Comparison of ENCODE assay signal across 13 cellular contexts in genomic region chr13:40644838-40645620, GRCh38. TPM values are rescaled to one million over a fixed set of nuclear protein-coding genes. Genes with fewer than 3 reads are reported as not detected.
DNase-seq lines count a peak whose midpoint lies in the region; ATAC-seq and TF ChIP-seq lines count a peak whose summit lies in the region.
"Had no signal": no experiment of that assay in that cellular context is flagged by ENCODE, and none has a peak within 500 bp of the region (broad histone marks: within the 10 kb centered on the region; RNA-seq: fewer than 3 reads in every experiment).

No MANE protein-coding gene starts in this region.

- no peak for TF ChIP-seq CTCF in RWPE2 (IDR thresholded peaks at IDR 0.05; ENCODE audit: poor library complexity, severe bottlenecking)
- no peak for TF ChIP-seq CTCF in endothelial cell (IDR thresholded peaks at IDR 0.05; ENCODE audit: unreplicated experiment)
- no peak for TF ChIP-seq CTCF in psoas muscle (IDR thresholded peaks at IDR 0.05)
- no peak for TF ChIP-seq CTCF in suprapubic skin (IDR thresholded peaks at IDR 0.05)

- intact Hi-C loops in psoas muscle (cut with DNase I): no loop called here

- H3K27ac ChIP-seq in RWPE2 (ENCODE audit: poor library complexity, severe bottlenecking) (no peak overlapping the region), psoas muscle (peak overlapping the region; percentile 77), suprapubic skin (no peak overlapping the region)

- WGBS in psoas muscle, 3 donors: 32 to 46% (median 39%) methylated on average over 3 of the region's 3 CpGs
- 75% methylated on average over 3 of the region's 3 CpGs for WGBS in suprapubic skin

- ATAC-seq in GM18502 (IDR thresholded peaks at IDR 0.05; ENCODE audit: poor library complexity, unreplicated experiment) (peak; percentile 67), RWPE2 (ENCODE audit: low read depth) (peak; percentile 75), psoas muscle (peak; percentile 73 to 86 (median 80))

- peaks cover 7% of the 10 kb centered on the region for H3K27me3 Mint-ChIP-seq in endothelial cell (ENCODE audit: unreplicated experiment)

- no peaks in the 10 kb centered on the region for H3K27me3 ChIP-seq in RWPE2 (ENCODE audit: insufficient read depth, poor library complexity, severe bottlenecking)
- H3K27me3 ChIP-seq in psoas muscle (ENCODE audit: insufficient read depth in 3 of 3, low read length in 2 of 3): no peaks in the 10 kb centered on the region
- no peaks in the 10 kb centered on the region for H3K27me3 ChIP-seq in suprapubic skin

- peaks cover 10% of the 10 kb centered on the region for H3K36me3 Mint-ChIP-seq in endothelial cell (ENCODE audit: low read depth, unreplicated experiment)

- peaks cover 55% of the 10 kb centered on the region for H3K4me1 Mint-ChIP-seq in endothelial cell (ENCODE audit: unreplicated experiment)

- H3K4me3 Mint-ChIP-seq in endothelial cell (ENCODE audit: unreplicated experiment): peak overlapping the region; percentile 77

- TF ChIP-seq POLR2A in suprapubic skin (IDR thresholded peaks at IDR 0.05): no peak

- H3K4me3 ChIP-seq in RWPE2 (ENCODE audit: severe bottlenecking) (no peak overlapping the region), psoas muscle (peak overlapping the region; percentile 14), suprapubic skin (no peak overlapping the region)
- H3K4me3 ChIP-seq: skin epidermis had no signal

- TF ChIP-seq EP300 in suprapubic skin (IDR thresholded peaks at IDR 0.05): no peak

- H3K9me3 ChIP-seq in RWPE2 (ENCODE audit: severe bottlenecking) (no peaks in the 10 kb centered on the region), psoas muscle (no peaks in the 10 kb centered on the region), suprapubic skin (no peaks in the 10 kb centered on the region)

- no peaks in the 10 kb centered on the region for H3K9me3 Mint-ChIP-seq in endothelial cell (ENCODE audit: unreplicated experiment)

- no peak for DNase-seq in RWPE2 (ENCODE audit: low spot score)
- DNase-seq in endothelial cell (ENCODE audit: low spot score): no peak
- no peak for DNase-seq in psoas muscle
- DNase-seq in DMS79 (lab: John Stamatoyannopoulos, UW): no peak
- DNase-seq in ecto neural progenitor cell (ENCODE audit: low spot score): no peak
- no peak for DNase-seq in GOT3 (lab: John Stamatoyannopoulos, UW)
- no peak for DNase-seq in suprapubic skin (ENCODE audit: low spot score in 2 of 2)
- DNase-seq: activated effector memory CD4-positive, alpha-beta T cell treated with anti-CD3 and anti-CD28 coated beads, Interleukin-2, amount 50 U/mL, for 16 hours; IMR-90; kidney; NCI-H446 treated with DMSO at 0.1 percent for 48 hours had no signal

- H3K4me1 ChIP-seq in RWPE2 (ENCODE audit: insufficient read depth, poor library complexity, severe bottlenecking) (peaks cover 13% of the 10 kb centered on the region), psoas muscle (peaks cover 74% of the 10 kb centered on the region), suprapubic skin (peaks cover 60% of the 10 kb centered on the region)

- H3K36me3 ChIP-seq in RWPE2 (ENCODE audit: low read depth) (no peaks in the 10 kb centered on the region), psoas muscle (ENCODE audit: insufficient read depth in 1 of 2, low read depth in 1 of 2) (no peaks in the 10 kb centered on the region), suprapubic skin (no peaks in the 10 kb centered on the region)

- H3K27ac Mint-ChIP-seq in endothelial cell (ENCODE audit: unreplicated experiment): no peak overlapping the region

RNA-seq across cellular contexts. Expression of gene FOXO1, which starts 21.4 kb away (rescaled TPM):
- total RNA-seq in endothelial cell (ENCODE audit: unreplicated experiment): 65.8 TPM
- 100 to 1,000 TPM in 2 of 4 donors, 10 to 100 TPM in 2; 54.3 to 160 (median 91.1) TPM for total RNA-seq in psoas muscle
- 10 to 100 TPM; 23.8 to 83.2 (median 68.3) TPM for polyA plus RNA-seq in psoas muscle
- 10 to 100 TPM; 50.7 to 67.2 (median 60.3) TPM for total RNA-seq in suprapubic skin
